ENCODE assay signal across 8 cellular contexts in the genomic region with DNA sequence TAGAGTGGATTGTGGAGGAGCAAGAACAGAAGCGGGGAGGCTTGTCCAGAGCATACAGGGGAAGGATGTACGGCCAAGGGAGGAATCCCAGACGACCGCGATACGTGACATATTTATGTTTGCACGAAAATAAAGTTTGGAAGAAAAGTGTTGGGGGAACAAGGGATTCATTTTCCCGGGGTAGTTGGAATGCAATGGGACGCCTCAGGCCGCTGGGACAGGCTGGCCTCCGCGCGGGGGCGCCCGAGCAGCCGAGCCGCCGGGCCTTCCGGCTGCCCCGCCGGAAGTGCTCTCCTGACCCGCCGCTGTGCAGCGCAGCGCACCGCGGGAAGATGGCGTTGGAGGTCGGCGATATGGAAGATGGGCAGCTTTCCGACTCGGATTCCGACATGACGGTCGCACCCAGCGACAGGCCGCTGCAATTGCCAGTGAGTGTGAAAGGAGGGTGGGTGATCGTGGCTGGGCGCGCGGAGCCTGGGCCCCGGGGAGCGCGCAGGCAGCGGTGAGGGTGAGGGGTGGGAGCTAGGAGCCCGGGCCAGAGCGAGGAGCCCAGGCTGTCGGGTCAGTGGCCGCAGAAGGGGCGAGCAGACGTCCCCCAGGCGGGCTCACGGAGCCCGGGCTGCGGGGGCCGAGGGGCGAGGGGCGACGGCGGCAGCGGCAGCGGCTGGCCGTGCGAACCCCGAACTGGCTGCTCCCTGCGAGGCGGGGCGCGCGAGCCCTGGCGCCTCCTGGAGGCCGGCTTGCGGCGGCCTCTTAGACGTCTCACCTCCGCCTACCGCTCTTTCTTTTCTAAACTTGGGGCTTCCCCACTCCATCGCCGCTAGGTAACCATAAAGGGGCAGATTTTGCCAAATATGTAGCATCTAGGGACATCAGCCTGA. TPM values are rescaled to one million over a fixed set of nuclear protein-coding genes. Genes with fewer than 3 reads are reported as not detected.
DNase-seq lines count a peak whose midpoint lies in the region; ATAC-seq and TF ChIP-seq lines count a peak whose summit lies in the region.

A gene with protein sequence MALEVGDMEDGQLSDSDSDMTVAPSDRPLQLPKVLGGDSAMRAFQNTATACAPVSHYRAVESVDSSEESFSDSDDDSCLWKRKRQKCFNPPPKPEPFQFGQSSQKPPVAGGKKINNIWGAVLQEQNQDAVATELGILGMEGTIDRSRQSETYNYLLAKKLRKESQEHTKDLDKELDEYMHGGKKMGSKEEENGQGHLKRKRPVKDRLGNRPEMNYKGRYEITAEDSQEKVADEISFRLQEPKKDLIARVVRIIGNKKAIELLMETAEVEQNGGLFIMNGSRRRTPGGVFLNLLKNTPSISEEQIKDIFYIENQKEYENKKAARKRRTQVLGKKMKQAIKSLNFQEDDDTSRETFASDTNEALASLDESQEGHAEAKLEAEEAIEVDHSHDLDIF (plus strand): TSS at position 317 of the 881 bp plus-strand sequence. CDS start 16 bp downstream, at position 333.

- no peaks in the 10 kb centered on the region for H3K9me3 ChIP-seq in neural progenitor cell (ENCODE audit: low read depth)
- no peaks in the 10 kb centered on the region for H3K9me3 ChIP-seq in subcutaneous abdominal adipose tissue (ENCODE audit: control insufficient read depth in 5 of 5, low read length in 5 of 5)

- peak within 1 kb of the TSS; percentile 98 for H2AFZ ChIP-seq in neural progenitor cell (replicated peaks)

- peaks cover 51% of the 10 kb centered on the region for H3K79me2 ChIP-seq in neural progenitor cell (ENCODE audit: low read depth)

- H3K4me1 Mint-ChIP-seq in neural progenitor cell = peaks cover 23% of the 10 kb centered on the region

- CTCF ChIA-PET in RWPE1 (lab: Yijun Ruan, JAX) = interaction anchor here (0.5 to 2.0 kb wide), 32 partner anchors 9 to 1885 kb away, joined by 3 to 13 read pairs (median 3); no protein-coding TSS in a partner anchor

- peak within 1 kb of the TSS; percentile 97 for H3K27ac Mint-ChIP-seq in neural progenitor cell

- peak within 1 kb of the TSS; percentile 99 for H3K4me3 Mint-ChIP-seq in neural progenitor cell

- H3K9ac ChIP-seq in neural progenitor cell = peak within 1 kb of the TSS; percentile 88
- peak within 1 kb of the TSS in 4 of 5 donors; percentile 63 to 79 (median 72) for H3K9ac ChIP-seq in subcutaneous abdominal adipose tissue (ENCODE audit: low read length in 5 of 5)

- H3K4me2 ChIP-seq in neural progenitor cell = peak within 1 kb of the TSS; percentile 89

- no peaks in the 10 kb centered on the region for H3K27me3 Mint-ChIP-seq in neural progenitor cell (ENCODE audit: insufficient read depth, low read depth)

- no peaks in the 10 kb centered on the region for H3K27me3 ChIP-seq in neural progenitor cell
- no peaks in the 10 kb centered on the region for H3K27me3 ChIP-seq in subcutaneous abdominal adipose tissue (ENCODE audit: control insufficient read depth in 5 of 5, insufficient read depth in 4 of 5, low read length in 5 of 5)

- H3F3A ChIP-seq in neural progenitor cell (ENCODE audit: low read depth) = peaks cover 9% of the 10 kb centered on the region

- DNase-seq in DMS79 (lab: John Stamatoyannopoulos, UW) = peak; percentile 1
- peak; percentile 74 for DNase-seq in HuH-7.5 (ENCODE audit: low spot score)
- DNase-seq in RWPE1 (ENCODE audit: low spot score) = peak; percentile 90
- DNase-seq in activated effector memory CD4-positive, alpha-beta T cell treated with Interleukin-2 at 50 U/mL for 16 hours = peak; percentile 66
- peak; percentile 73 for DNase-seq in fibroblast of villous mesenchyme (ENCODE audit: low read depth)
- DNase-seq in neural progenitor cell (ENCODE audit: low spot score) = peak; percentile 92

- H3K36me3 ChIP-seq in neural progenitor cell = peaks cover 12% of the 10 kb centered on the region
- peaks cover 5 to 26% (median 17%) of the 10 kb centered on the region in 5 donors for H3K36me3 ChIP-seq in subcutaneous abdominal adipose tissue (ENCODE audit: control insufficient read depth in 5 of 5, insufficient read depth in 5 of 5, low read length in 5 of 5)

- H3K4me3 ChIP-seq in fibroblast of villous mesenchyme (ENCODE audit: low read depth, low read length) (peak within 1 kb of the TSS; percentile 97), neural progenitor cell (peak within 1 kb of the TSS; percentile 83), subcutaneous abdominal adipose tissue (ENCODE audit: low read depth in 1 of 5, low read length in 5 of 5) (peak within 1 kb of the TSS; percentile 77 to 100 (median 97))

- TF ChIP-seq CTCF in RWPE1 (conservative IDR thresholded peaks at IDR 0.05; ENCODE audit: low read depth) (peak; percentile 95), fibroblast of villous mesenchyme (IDR thresholded peaks at IDR 0.05; ENCODE audit: insufficient read depth, low read depth, low read length) (peak; percentile 75), neural progenitor cell (IDR thresholded peaks at IDR 0.05) (peak; percentile 69)

- H3K4me1 ChIP-seq in neural progenitor cell (peaks cover 10% of the 10 kb centered on the region), subcutaneous abdominal adipose tissue (ENCODE audit: control insufficient read depth in 5 of 5, insufficient read depth in 5 of 5, low read length in 5 of 5) (peaks cover 2 to 28% (median 27%) of the 10 kb centered on the region in 5 donors)

- H3K27ac ChIP-seq in RWPE1 = peak within 1 kb of the TSS; percentile 78
- no peak within 1 kb of the TSS for H3K27ac ChIP-seq in neural progenitor cell
- peak within 1 kb of the TSS; percentile 79 for H3K27ac ChIP-seq in subcutaneous abdominal adipose tissue (ENCODE audit: low read depth, low read length)

- peaks cover 15% of the 10 kb centered on the region for H3K36me3 Mint-ChIP-seq in neural progenitor cell

- H4K20me1 ChIP-seq in neural progenitor cell (ENCODE audit: low read depth) = peaks cover 36% of the 10 kb centered on the region

- POLR2A ChIA-PET in RWPE1 (lab: Yijun Ruan, JAX; ENCODE audit: low non-redundant PET) = no interaction called here

- ATAC-seq in GM21526 (IDR thresholded peaks at IDR 0.05; ENCODE audit: low FRiP score, unreplicated experiment) = peak; percentile 93

- no peaks in the 10 kb centered on the region for H3K9me3 Mint-ChIP-seq in neural progenitor cell

RNA-seq across cellular contexts. Expression of the gene that starts here (rescaled TPM):
- total RNA-seq in fibroblast of villous mesenchyme = 55.4 and 71.2 TPM in 2 replicates
- 54.5 and 86.8 TPM in 2 replicates for total RNA-seq in neural progenitor cell (ENCODE audit: low replicate concordance)

Comparison
In these comparisons a context has a peak if more than half of its experiments do, and no peak if none do; other contexts are left out.
1. DNase-seq: peak in every context shown above with its lines; median percentile 92 in neural progenitor cell; 90 in RWPE1; 74 in HuH-7.5; 73 in fibroblast of villous mesenchyme; 66 in activated effector memory CD4-positive, alpha-beta T cell treated with Interleukin-2 at 50 U/mL for 16 hours; 1 in DMS79.